In genomic region chr17:65963179-65963578, GRCh38 we compare ENCODE assay signal across 3 cellular contexts.
A peak's percentile ranks its signal among the peaks of the same experiment; 100 is the strongest.
TF ChIP-seq lines count a peak whose summit lies in the region.

No MANE protein-coding gene starts in this region.

TF ChIP-seq in A549, 52 proteins besides CTCF, POLR2A, EP300 and RAD21:
- TF ChIP-seq CBX8 (IDR thresholded peaks at IDR 0.05) (no peak), KDM1A (IDR thresholded peaks at IDR 0.05; ENCODE audit: low read depth) (no peak), HOXA7 (CRISPR knock-in tag; IDR thresholded peaks at IDR 0.05) (no peak), ZNF302 (CRISPR knock-in tag; IDR thresholded peaks at IDR 0.05) (no peak)
TF ChIP-seq in A549: peak in this region for 0.

TF ChIP-seq in IMR-90, 13 proteins besides CTCF, POLR2A, EP300 and RAD21:
- TF ChIP-seq RFX5 (IDR thresholded peaks at IDR 0.05; ENCODE audit: low read depth, low read length), result no peak
- peak; percentile 60 for TF ChIP-seq CEBPB (IDR thresholded peaks at IDR 0.05; ENCODE audit: low read depth, low read length)

TF ChIP-seq in K562, 482 proteins besides CTCF, POLR2A, EP300 and RAD21:
- TF ChIP-seq CEBPB (tag; IDR thresholded peaks at IDR 0.05), result 0 out of 2 replicates have a peak, but pooled peaks have one; percentile 19
- TF ChIP-seq CEBPG (CRISPR knock-in tag; IDR thresholded peaks at IDR 0.05), result no peak
- TF ChIP-seq CEBPG (tag; conservative IDR thresholded peaks at IDR 0.05 in 1 of 2, IDR thresholded peaks at IDR 0.05 in 1 of 2), result peak; percentile 14 to 77; a peak in 2 of 4 replicates
- TF ChIP-seq ATF3 (IDR thresholded peaks at IDR 0.05), result peak; percentile 37; the same call in 1 of the 2 replicates
- TF ChIP-seq ATF3 (CRISPR knock-in tag; conservative IDR thresholded peaks at IDR 0.05), result no peak
- TF ChIP-seq POLR2G (IDR thresholded peaks at IDR 0.05; ENCODE audit: low read depth, low read length), result no peak
